ENCODE assay signal across 1 cellular context in genomic region chr19:39480337-39481228, GRCh38.
TF ChIP-seq lines count a peak whose summit lies in the region.

Gene TIMM50, plus strand, starts transcription at chr19:39480838. Its CDS starts 16 bp downstream, at chr19:39480854.

TF ChIP-seq in K562, 482 proteins besides CTCF, POLR2A, EP300 and RAD21 (continued from another document and continues in another):
- TF ChIP-seq THRB (CRISPR knock-in tag; conservative IDR thresholded peaks at IDR 0.05) (no peak), MAFK (IDR thresholded peaks at IDR 0.05; ENCODE audit: low read length) (no peak), HCFC1 (IDR thresholded peaks at IDR 0.05; ENCODE audit: low read depth, low read length) (peak; percentile 76), ELF1 (tag; IDR thresholded peaks at IDR 0.05) (no peak), HMGN3 (IDR thresholded peaks at IDR 0.05; ENCODE audit: borderline replicate concordance, extremely low read depth, insufficient read length, low read depth, low read length) (peak; percentile 80), FOXO4 (CRISPR knock-in tag; IDR thresholded peaks at IDR 0.05) (no peak), ZNF347 (CRISPR knock-in tag; IDR thresholded peaks at IDR 0.05; ENCODE audit: low read depth) (no peak), HEY1 (CRISPR knock-in tag; IDR thresholded peaks at IDR 0.05; ENCODE audit: borderline replicate concordance) (no peak), YY1 (IDR thresholded peaks at IDR 0.05; ENCODE audit: borderline replicate concordance in 1 of 3, control insufficient read depth in 1 of 3, extremely low read depth in 1 of 3, insufficient read depth in 3 of 3, insufficient read length in 1 of 3, insufficient replicate concordance in 2 of 3, low read depth in 1 of 3, low read length in 2 of 3) (peak; percentile 90 to 98 (median 98)), THAP7 (CRISPR knock-in tag; IDR thresholded peaks at IDR 0.05) (no peak), ZNF23 (CRISPR knock-in tag; IDR thresholded peaks at IDR 0.05) (no peak), PHF8 (IDR thresholded peaks at IDR 0.05; ENCODE audit: borderline replicate concordance, low read length) (peak; percentile 81; the same call in 1 of the 2 replicates), RBBP5 (IDR thresholded peaks at IDR 0.05; ENCODE audit: borderline replicate concordance, insufficient read depth, low read length, poor library complexity, severe bottlenecking) (peak; percentile 95), NR2C1 (IDR thresholded peaks at IDR 0.05) (peak; percentile 61), NR2C1 (tag; IDR thresholded peaks at IDR 0.05) (no peak; the same call in 1 of the 2 replicates), SMAD1 (IDR thresholded peaks at IDR 0.05; ENCODE audit: low read depth, low read length, partially characterized antibody) (no peak), KAT7 (CRISPR knock-in tag; IDR thresholded peaks at IDR 0.05; ENCODE audit: borderline replicate concordance) (no peak), ZNF583 (CRISPR knock-in tag; IDR thresholded peaks at IDR 0.05) (no peak), CC2D1A (IDR thresholded peaks at IDR 0.05) (peak; percentile 28; the same call in 1 of the 2 replicates), DEAF1 (CRISPR knock-in tag; IDR thresholded peaks at IDR 0.05) (no peak), ID3 (CRISPR knock-in tag; IDR thresholded peaks at IDR 0.05) (no peak), ID3 (tag; IDR thresholded peaks at IDR 0.05) (no peak), ATF7 (IDR thresholded peaks at IDR 0.05) (peak; percentile 93), ZC3H11A (IDR thresholded peaks at IDR 0.05; ENCODE audit: low read depth, low read length) (no peak), ZBTB49 (CRISPR knock-in tag; IDR thresholded peaks at IDR 0.05; ENCODE audit: borderline replicate concordance) (no peak; the same call in 1 of the 2 replicates), EHMT2 (IDR thresholded peaks at IDR 0.05) (no peak), CLOCK (CRISPR knock-in tag; IDR thresholded peaks at IDR 0.05; ENCODE audit: borderline replicate concordance) (no peak), ZNF444 (CRISPR knock-in tag; IDR thresholded peaks at IDR 0.05) (no peak), ZNF589 (CRISPR knock-in tag; IDR thresholded peaks at IDR 0.05; ENCODE audit: low read depth) (no peak; the same call in 1 of the 2 replicates), ZNF232 (CRISPR knock-in tag; IDR thresholded peaks at IDR 0.05) (peak; percentile 82; the same call in 1 of the 2 replicates), ZNF778 (CRISPR knock-in tag; IDR thresholded peaks at IDR 0.05) (no peak), NCOA2 (IDR thresholded peaks at IDR 0.05; ENCODE audit: partially characterized antibody in 2 of 2) (no peak), SMAD2 (IDR thresholded peaks at IDR 0.05; ENCODE audit: low read depth, low read length) (no peak), SUPT5H (IDR thresholded peaks at IDR 0.05) (peak; percentile 87), SNRNP70 (optimal IDR thresholded peaks at IDR 0.05; ENCODE audit: low read depth, low read length) (no peak), GTF2A2 (tag; IDR thresholded peaks at IDR 0.05) (no peak), SP1 (CRISPR knock-in tag; IDR thresholded peaks at IDR 0.05) (peak; percentile 100), ZNF436 (CRISPR knock-in tag; IDR thresholded peaks at IDR 0.05) (no peak), ZBTB7A (IDR thresholded peaks at IDR 0.05; ENCODE audit: borderline replicate concordance, control insufficient read depth, low read depth, low read length) (peak; percentile 99), MNT (conservative IDR thresholded peaks at IDR 0.05) (peak; percentile 88 to 95), NR3C1 (CRISPR knock-in tag; IDR thresholded peaks at IDR 0.05) (peak; percentile 68; the same call in 1 of the 2 replicates), PHF20 (IDR thresholded peaks at IDR 0.05; ENCODE audit: partially characterized antibody) (peak; percentile 84), POLR3G (IDR thresholded peaks at IDR 0.05; ENCODE audit: extremely low read depth, insufficient read length, insufficient replicate concordance) (no peak), MTA1 (IDR thresholded peaks at IDR 0.05; ENCODE audit: borderline replicate concordance) (0 out of 2 replicates have a peak, but pooled peaks have one; percentile 29), SMARCA5 (IDR thresholded peaks at IDR 0.05) (no peak), ZNF740 (CRISPR knock-in tag; IDR thresholded peaks at IDR 0.05) (no peak), ZNF740 (tag; IDR thresholded peaks at IDR 0.05) (no peak), CCAR2 (IDR thresholded peaks at IDR 0.05; ENCODE audit: low read depth, low read length) (no peak), ZBTB9 (CRISPR knock-in tag; IDR thresholded peaks at IDR 0.05) (no peak), CCNT2 (IDR thresholded peaks at IDR 0.05; ENCODE audit: borderline replicate concordance, extremely low read depth, insufficient read length, low read depth, low read length) (peak; percentile 67), ESRRB (CRISPR knock-in tag; IDR thresholded peaks at IDR 0.05; ENCODE audit: borderline replicate concordance) (no peak), RNF2 (IDR thresholded peaks at IDR 0.05) (peak; percentile 86; the same call in 1 of the 2 replicates), ATF4 (CRISPR knock-in tag; IDR thresholded peaks at IDR 0.05) (no peak)
